1 cellular context compared by ENCODE assay signal in the genomic region with DNA sequence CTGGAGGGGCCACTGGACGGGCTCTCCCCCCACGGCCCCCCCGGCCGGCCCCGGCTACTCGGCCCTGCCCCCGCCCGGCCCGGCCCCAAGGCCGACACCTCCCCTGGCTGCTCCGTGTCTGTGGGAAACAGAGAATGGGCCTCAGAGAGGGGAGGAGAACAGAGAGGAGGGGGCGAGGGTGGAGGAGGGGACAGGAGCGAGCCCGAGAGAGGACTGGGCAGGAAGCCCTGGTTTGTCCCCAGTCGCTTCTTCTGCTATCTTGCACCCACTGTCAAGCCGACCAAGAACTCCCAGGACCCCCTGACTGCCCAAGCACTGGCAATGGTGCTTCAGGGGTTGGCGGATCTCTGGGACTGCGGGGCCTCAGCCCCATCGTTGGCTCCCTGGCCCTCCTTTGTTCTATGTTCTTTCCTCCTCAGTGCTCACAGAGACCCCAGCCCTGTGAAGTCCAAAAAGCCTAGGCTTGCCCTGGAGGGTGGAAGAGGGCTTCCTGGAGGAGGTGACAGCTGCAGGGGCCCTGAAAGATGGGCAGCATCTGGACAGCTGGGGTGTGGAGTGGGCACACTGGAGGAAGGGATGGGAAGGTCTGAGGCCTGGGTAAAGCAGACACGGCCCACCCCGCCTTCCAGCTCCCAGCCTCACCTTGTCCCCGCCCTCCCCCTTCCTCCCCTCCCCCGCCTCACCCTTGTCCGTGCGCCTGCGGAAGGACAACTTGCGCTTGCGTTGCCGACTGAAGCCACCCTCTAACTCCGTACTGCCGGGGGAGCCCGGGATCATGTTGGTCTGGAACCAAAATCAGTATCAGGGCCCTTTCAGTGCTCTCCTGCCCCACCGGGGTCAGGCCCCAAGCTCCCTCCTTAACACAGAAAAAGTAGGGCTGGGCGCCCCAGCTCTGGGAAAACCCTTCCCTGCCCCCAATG.
A peak's percentile ranks its signal among the peaks of the same experiment; 100 is the strongest.
TF ChIP-seq lines count a peak whose summit lies in the region.

No MANE protein-coding gene starts in this region.

TF ChIP-seq in K562, 482 proteins besides CTCF, POLR2A, EP300 and RAD21:
- no peak for TF ChIP-seq ZNF696 (CRISPR knock-in tag; conservative IDR thresholded peaks at IDR 0.05)
- TF ChIP-seq ARHGAP35 (IDR thresholded peaks at IDR 0.05; ENCODE audit: partially characterized antibody), result no peak
- no peak for TF ChIP-seq SOX6 (IDR thresholded peaks at IDR 0.05)
- TF ChIP-seq HNRNPLL (IDR thresholded peaks at IDR 0.05; ENCODE audit: low read depth, low read length, poor library complexity, severe bottlenecking), result peak; percentile 82
- no peak for TF ChIP-seq ZNF175 (CRISPR knock-in tag; IDR thresholded peaks at IDR 0.05; ENCODE audit: low read depth)
- no peak for TF ChIP-seq HCFC1 (IDR thresholded peaks at IDR 0.05; ENCODE audit: low read depth, low read length)
- TF ChIP-seq, protein P1, sequence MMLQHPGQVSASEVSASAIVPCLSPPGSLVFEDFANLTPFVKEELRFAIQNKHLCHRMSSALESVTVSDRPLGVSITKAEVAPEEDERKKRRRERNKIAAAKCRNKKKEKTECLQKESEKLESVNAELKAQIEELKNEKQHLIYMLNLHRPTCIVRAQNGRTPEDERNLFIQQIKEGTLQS (IDR thresholded peaks at IDR 0.05), result no peak
- TF ChIP-seq, protein P1 (CRISPR knock-in tag; conservative IDR thresholded peaks at IDR 0.05), result no peak
- TF ChIP-seq PURB (CRISPR knock-in tag; IDR thresholded peaks at IDR 0.05; ENCODE audit: low read depth), result no peak
- no peak for TF ChIP-seq CBX3 (IDR thresholded peaks at IDR 0.05; ENCODE audit: borderline replicate concordance in 1 of 2, low read length in 2 of 2)
- TF ChIP-seq POLR2G (IDR thresholded peaks at IDR 0.05; ENCODE audit: low read depth, low read length), result peak; percentile 66
- no peak for TF ChIP-seq ZNF184 (CRISPR knock-in tag; IDR thresholded peaks at IDR 0.05)
- TF ChIP-seq CREBBP (IDR thresholded peaks at IDR 0.05; ENCODE audit: low read depth, low read length), result no peak
- TF ChIP-seq ZNF644 (tag; IDR thresholded peaks at IDR 0.05; ENCODE audit: low read depth), result no peak
- TF ChIP-seq DPF2 (IDR thresholded peaks at IDR 0.05), result no peak
- no peak for TF ChIP-seq ETV1 (tag; conservative IDR thresholded peaks at IDR 0.05; ENCODE audit: low read depth)
- TF ChIP-seq, protein P2, sequence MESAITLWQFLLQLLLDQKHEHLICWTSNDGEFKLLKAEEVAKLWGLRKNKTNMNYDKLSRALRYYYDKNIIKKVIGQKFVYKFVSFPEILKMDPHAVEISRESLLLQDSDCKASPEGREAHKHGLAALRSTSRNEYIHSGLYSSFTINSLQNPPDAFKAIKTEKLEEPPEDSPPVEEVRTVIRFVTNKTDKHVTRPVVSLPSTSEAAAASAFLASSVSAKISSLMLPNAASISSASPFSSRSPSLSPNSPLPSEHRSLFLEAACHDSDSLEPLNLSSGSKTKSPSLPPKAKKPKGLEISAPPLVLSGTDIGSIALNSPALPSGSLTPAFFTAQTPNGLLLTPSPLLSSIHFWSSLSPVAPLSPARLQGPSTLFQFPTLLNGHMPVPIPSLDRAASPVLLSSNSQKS (CRISPR knock-in tag; IDR thresholded peaks at IDR 0.05), result no peak
- TF ChIP-seq, protein P3, sequence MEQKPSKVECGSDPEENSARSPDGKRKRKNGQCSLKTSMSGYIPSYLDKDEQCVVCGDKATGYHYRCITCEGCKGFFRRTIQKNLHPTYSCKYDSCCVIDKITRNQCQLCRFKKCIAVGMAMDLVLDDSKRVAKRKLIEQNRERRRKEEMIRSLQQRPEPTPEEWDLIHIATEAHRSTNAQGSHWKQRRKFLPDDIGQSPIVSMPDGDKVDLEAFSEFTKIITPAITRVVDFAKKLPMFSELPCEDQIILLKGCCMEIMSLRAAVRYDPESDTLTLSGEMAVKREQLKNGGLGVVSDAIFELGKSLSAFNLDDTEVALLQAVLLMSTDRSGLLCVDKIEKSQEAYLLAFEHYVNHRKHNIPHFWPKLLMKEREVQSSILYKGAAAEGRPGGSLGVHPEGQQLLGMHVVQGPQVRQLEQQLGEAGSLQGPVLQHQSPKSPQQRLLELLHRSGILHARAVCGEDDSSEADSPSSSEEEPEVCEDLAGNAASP (IDR thresholded peaks at IDR 0.05), result no peak
- no peak for TF ChIP-seq U2AF1 (optimal IDR thresholded peaks at IDR 0.05; ENCODE audit: low read depth, low read length)
- no peak for TF ChIP-seq BACH1 (tag; IDR thresholded peaks at IDR 0.05)
- no peak for TF ChIP-seq MYBL2 (IDR thresholded peaks at IDR 0.05; ENCODE audit: low read depth)
- TF ChIP-seq MYBL2 (CRISPR knock-in tag; IDR thresholded peaks at IDR 0.05; ENCODE audit: borderline replicate concordance), result no peak
- TF ChIP-seq ZFP36 (IDR thresholded peaks at IDR 0.05; ENCODE audit: low read depth, low read length, partially characterized antibody), result peak; percentile 97
- TF ChIP-seq ZNF384 (IDR thresholded peaks at IDR 0.05; ENCODE audit: low read depth, low read length), result no peak
- TF ChIP-seq MAZ (CRISPR knock-in tag; conservative IDR thresholded peaks at IDR 0.05 in 1 of 2, IDR thresholded peaks at IDR 0.05 in 1 of 2), result no peak
- no peak for TF ChIP-seq HLTF (IDR thresholded peaks at IDR 0.05)
- no peak for TF ChIP-seq ZNF311 (CRISPR knock-in tag; IDR thresholded peaks at IDR 0.05)
- TF ChIP-seq ZNF24 (IDR thresholded peaks at IDR 0.05), result no peak
- TF ChIP-seq, protein P4, sequence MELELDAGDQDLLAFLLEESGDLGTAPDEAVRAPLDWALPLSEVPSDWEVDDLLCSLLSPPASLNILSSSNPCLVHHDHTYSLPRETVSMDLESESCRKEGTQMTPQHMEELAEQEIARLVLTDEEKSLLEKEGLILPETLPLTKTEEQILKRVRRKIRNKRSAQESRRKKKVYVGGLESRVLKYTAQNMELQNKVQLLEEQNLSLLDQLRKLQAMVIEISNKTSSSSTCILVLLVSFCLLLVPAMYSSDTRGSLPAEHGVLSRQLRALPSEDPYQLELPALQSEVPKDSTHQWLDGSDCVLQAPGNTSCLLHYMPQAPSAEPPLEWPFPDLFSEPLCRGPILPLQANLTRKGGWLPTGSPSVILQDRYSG (tag; conservative IDR thresholded peaks at IDR 0.05; ENCODE audit: low read depth), result no peak
- no peak for TF ChIP-seq CEBPG (CRISPR knock-in tag; IDR thresholded peaks at IDR 0.05)
- TF ChIP-seq CEBPG (tag; conservative IDR thresholded peaks at IDR 0.05 in 1 of 2, IDR thresholded peaks at IDR 0.05 in 1 of 2), result no peak
- TF ChIP-seq ZNF140 (CRISPR knock-in tag; IDR thresholded peaks at IDR 0.05), result no peak
- TF ChIP-seq PCBP1 (IDR thresholded peaks at IDR 0.05; ENCODE audit: low read depth, low read length, poor library complexity, severe bottlenecking), result no peak
- no peak for TF ChIP-seq OTX1 (CRISPR knock-in tag; IDR thresholded peaks at IDR 0.05)
- no peak for TF ChIP-seq SIX5 (IDR thresholded peaks at IDR 0.05; ENCODE audit: borderline replicate concordance in 1 of 2, insufficient read depth in 1 of 2, low read depth in 1 of 2, low read length in 2 of 2)
- TF ChIP-seq ZBTB1 (CRISPR knock-in tag; IDR thresholded peaks at IDR 0.05; ENCODE audit: borderline replicate concordance, low read depth), result no peak
- TF ChIP-seq CBFA2T3 (IDR thresholded peaks at IDR 0.05), result no peak
- TF ChIP-seq GABPB2 (CRISPR knock-in tag; conservative IDR thresholded peaks at IDR 0.05), result no peak
- TF ChIP-seq CHD2 (IDR thresholded peaks at IDR 0.05; ENCODE audit: low read depth, low read length), result no peak
- peak; percentile 69 for TF ChIP-seq BCOR (IDR thresholded peaks at IDR 0.05)
- TF ChIP-seq, protein P5, sequence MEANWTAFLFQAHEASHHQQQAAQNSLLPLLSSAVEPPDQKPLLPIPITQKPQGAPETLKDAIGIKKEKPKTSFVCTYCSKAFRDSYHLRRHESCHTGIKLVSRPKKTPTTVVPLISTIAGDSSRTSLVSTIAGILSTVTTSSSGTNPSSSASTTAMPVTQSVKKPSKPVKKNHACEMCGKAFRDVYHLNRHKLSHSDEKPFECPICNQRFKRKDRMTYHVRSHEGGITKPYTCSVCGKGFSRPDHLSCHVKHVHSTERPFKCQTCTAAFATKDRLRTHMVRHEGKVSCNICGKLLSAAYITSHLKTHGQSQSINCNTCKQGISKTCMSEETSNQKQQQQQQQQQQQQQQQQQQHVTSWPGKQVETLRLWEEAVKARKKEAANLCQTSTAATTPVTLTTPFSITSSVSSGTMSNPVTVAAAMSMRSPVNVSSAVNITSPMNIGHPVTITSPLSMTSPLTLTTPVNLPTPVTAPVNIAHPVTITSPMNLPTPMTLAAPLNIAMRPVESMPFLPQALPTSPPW (CRISPR knock-in tag; IDR thresholded peaks at IDR 0.05), result peak; percentile 25; the same call in 1 of the 2 replicates
- no peak for TF ChIP-seq HDAC1 (IDR thresholded peaks at IDR 0.05)
- no peak for TF ChIP-seq EHMT2 (IDR thresholded peaks at IDR 0.05)
- no peak for TF ChIP-seq CCNT2 (IDR thresholded peaks at IDR 0.05; ENCODE audit: borderline replicate concordance, extremely low read depth, insufficient read length, low read depth, low read length)
- no peak for TF ChIP-seq LCOR (CRISPR knock-in tag; IDR thresholded peaks at IDR 0.05)
- no peak for TF ChIP-seq KAT8 (IDR thresholded peaks at IDR 0.05; ENCODE audit: low read depth)
- no peak for TF ChIP-seq RNF2 (IDR thresholded peaks at IDR 0.05)
- no peak for TF ChIP-seq ZNF263 (CRISPR knock-in tag; IDR thresholded peaks at IDR 0.05; ENCODE audit: borderline replicate concordance)
- TF ChIP-seq TOE1 (IDR thresholded peaks at IDR 0.05; ENCODE audit: borderline replicate concordance), result no peak
- no peak for TF ChIP-seq TOE1 (CRISPR knock-in tag; IDR thresholded peaks at IDR 0.05; ENCODE audit: borderline replicate concordance, low read depth)
- TF ChIP-seq GTF2A2 (tag; IDR thresholded peaks at IDR 0.05), result no peak
- TF ChIP-seq ETS2 (tag; IDR thresholded peaks at IDR 0.05; ENCODE audit: borderline replicate concordance, poor library complexity, severe bottlenecking), result no peak
- TF ChIP-seq MYNN (IDR thresholded peaks at IDR 0.05), result 0 out of 2 replicates have a peak, but pooled peaks have one; percentile 29
- no peak for TF ChIP-seq MYNN (CRISPR knock-in tag; IDR thresholded peaks at IDR 0.05)
- TF ChIP-seq NRF1 (conservative IDR thresholded peaks at IDR 0.05 in 1 of 2, IDR thresholded peaks at IDR 0.05 in 1 of 2), result peak; percentile 43 to 56
- no peak for TF ChIP-seq RBM15 (IDR thresholded peaks at IDR 0.05; ENCODE audit: insufficient read depth, low read length)
- TF ChIP-seq TAF1 (IDR thresholded peaks at IDR 0.05; ENCODE audit: control insufficient read depth, extremely low read depth, insufficient read depth, low read length, severe bottlenecking), result no peak
- TF ChIP-seq TEAD4 (IDR thresholded peaks at IDR 0.05; ENCODE audit: low read length), result no peak
- no peak for TF ChIP-seq TEAD4 (CRISPR knock-in tag; IDR thresholded peaks at IDR 0.05; ENCODE audit: borderline replicate concordance)
- TF ChIP-seq PHF21A (IDR thresholded peaks at IDR 0.05; ENCODE audit: borderline replicate concordance, low read depth), result no peak
- TF ChIP-seq, protein P6, sequence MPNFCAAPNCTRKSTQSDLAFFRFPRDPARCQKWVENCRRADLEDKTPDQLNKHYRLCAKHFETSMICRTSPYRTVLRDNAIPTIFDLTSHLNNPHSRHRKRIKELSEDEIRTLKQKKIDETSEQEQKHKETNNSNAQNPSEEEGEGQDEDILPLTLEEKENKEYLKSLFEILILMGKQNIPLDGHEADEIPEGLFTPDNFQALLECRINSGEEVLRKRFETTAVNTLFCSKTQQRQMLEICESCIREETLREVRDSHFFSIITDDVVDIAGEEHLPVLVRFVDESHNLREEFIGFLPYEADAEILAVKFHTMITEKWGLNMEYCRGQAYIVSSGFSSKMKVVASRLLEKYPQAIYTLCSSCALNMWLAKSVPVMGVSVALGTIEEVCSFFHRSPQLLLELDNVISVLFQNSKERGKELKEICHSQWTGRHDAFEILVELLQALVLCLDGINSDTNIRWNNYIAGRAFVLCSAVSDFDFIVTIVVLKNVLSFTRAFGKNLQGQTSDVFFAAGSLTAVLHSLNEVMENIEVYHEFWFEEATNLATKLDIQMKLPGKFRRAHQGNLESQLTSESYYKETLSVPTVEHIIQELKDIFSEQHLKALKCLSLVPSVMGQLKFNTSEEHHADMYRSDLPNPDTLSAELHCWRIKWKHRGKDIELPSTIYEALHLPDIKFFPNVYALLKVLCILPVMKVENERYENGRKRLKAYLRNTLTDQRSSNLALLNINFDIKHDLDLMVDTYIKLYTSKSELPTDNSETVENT (CRISPR knock-in tag; IDR thresholded peaks at IDR 0.05), result no peak
- TF ChIP-seq ZBED1 (IDR thresholded peaks at IDR 0.05), result peak; percentile 32; the same call in 1 of the 2 replicates
- TF ChIP-seq, protein P7, sequence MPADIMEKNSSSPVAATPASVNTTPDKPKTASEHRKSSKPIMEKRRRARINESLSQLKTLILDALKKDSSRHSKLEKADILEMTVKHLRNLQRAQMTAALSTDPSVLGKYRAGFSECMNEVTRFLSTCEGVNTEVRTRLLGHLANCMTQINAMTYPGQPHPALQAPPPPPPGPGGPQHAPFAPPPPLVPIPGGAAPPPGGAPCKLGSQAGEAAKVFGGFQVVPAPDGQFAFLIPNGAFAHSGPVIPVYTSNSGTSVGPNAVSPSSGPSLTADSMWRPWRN (IDR thresholded peaks at IDR 0.05; ENCODE audit: low read depth), result no peak
- TF ChIP-seq PML (IDR thresholded peaks at IDR 0.05; ENCODE audit: low read length), result 0 out of 2 replicates have a peak, but pooled peaks have one; percentile 12
- TF ChIP-seq XRCC4 (IDR thresholded peaks at IDR 0.05; ENCODE audit: extremely low read depth, insufficient read depth, insufficient read length), result no peak
- TF ChIP-seq ATF1 (CRISPR knock-in tag; IDR thresholded peaks at IDR 0.05), result no peak
- TF ChIP-seq ATF1 (tag; IDR thresholded peaks at IDR 0.05), result no peak
- peak in 1 of 2 experiments; percentile 65; a peak in 1 of 4 replicates for TF ChIP-seq KDM1A (IDR thresholded peaks at IDR 0.05)
- TF ChIP-seq, protein P8, sequence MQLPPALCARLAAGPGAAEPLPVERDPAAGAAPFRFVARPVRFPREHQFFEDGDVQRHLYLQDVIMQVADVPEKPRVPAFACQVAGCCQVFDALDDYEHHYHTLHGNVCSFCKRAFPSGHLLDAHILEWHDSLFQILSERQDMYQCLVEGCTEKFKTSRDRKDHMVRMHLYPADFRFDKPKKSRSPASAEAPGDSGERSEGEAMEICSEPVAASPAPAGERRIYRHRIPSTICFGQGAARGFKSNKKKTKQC (CRISPR knock-in tag; IDR thresholded peaks at IDR 0.05), result no peak
- TF ChIP-seq PHB (CRISPR knock-in tag; IDR thresholded peaks at IDR 0.05), result no peak
- no peak for TF ChIP-seq ZFP30 (CRISPR knock-in tag; IDR thresholded peaks at IDR 0.05; ENCODE audit: borderline replicate concordance)
- no peak for TF ChIP-seq GTF2F1 (IDR thresholded peaks at IDR 0.05; ENCODE audit: low read depth, low read length)
